ENCODE assay signal across 1 cellular context in the genomic region with DNA sequence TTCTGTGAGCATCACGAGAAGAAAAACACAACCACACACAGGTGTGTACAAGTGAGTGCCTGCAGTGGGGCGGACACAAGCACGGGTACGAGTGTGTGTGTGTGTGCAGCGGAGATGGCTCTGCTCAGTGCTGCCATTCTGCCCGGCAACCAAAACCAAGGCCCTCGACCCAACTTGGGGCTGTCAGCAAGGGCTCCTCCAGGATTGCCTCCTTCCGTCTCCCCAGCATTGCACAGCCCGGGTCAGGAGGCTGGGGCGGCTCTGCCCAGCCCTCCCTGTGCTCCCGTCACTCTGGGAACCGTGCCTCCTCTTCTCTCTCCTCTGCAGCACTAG.
TF ChIP-seq lines count a peak whose summit lies in the region.

No MANE protein-coding gene starts in this region.

TF ChIP-seq in WTC11, 78 proteins besides CTCF, POLR2A, EP300 and RAD21 (continued from another document):
- TF ChIP-seq, protein P1, sequence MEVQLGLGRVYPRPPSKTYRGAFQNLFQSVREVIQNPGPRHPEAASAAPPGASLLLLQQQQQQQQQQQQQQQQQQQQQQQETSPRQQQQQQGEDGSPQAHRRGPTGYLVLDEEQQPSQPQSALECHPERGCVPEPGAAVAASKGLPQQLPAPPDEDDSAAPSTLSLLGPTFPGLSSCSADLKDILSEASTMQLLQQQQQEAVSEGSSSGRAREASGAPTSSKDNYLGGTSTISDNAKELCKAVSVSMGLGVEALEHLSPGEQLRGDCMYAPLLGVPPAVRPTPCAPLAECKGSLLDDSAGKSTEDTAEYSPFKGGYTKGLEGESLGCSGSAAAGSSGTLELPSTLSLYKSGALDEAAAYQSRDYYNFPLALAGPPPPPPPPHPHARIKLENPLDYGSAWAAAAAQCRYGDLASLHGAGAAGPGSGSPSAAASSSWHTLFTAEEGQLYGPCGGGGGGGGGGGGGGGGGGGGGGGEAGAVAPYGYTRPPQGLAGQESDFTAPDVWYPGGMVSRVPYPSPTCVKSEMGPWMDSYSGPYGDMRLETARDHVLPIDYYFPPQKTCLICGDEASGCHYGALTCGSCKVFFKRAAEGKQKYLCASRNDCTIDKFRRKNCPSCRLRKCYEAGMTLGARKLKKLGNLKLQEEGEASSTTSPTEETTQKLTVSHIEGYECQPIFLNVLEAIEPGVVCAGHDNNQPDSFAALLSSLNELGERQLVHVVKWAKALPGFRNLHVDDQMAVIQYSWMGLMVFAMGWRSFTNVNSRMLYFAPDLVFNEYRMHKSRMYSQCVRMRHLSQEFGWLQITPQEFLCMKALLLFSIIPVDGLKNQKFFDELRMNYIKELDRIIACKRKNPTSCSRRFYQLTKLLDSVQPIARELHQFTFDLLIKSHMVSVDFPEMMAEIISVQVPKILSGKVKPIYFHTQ (CRISPR knock-in tag; IDR thresholded peaks at IDR 0.05): no peak
- TF ChIP-seq HMGXB4 (CRISPR knock-in tag; IDR thresholded peaks at IDR 0.05): no peak
- no peak for TF ChIP-seq STAT6 (CRISPR knock-in tag; conservative IDR thresholded peaks at IDR 0.05; ENCODE audit: low read depth)
TF ChIP-seq in WTC11: peak in this region for 0.
